In genomic region chr15:51917493-51917892, GRCh38 we compare ENCODE assay signal across 8 cellular contexts. TPM values are rescaled to one million over a fixed set of nuclear protein-coding genes. Genes with fewer than 3 reads are reported as not detected.
A peak's percentile ranks its signal among the peaks of the same experiment; 100 is the strongest.
DNase-seq lines count a peak whose midpoint lies in the region; ATAC-seq and TF ChIP-seq lines count a peak whose summit lies in the region.

No MANE protein-coding gene starts in this region.

- H3K14ac ChIP-seq in trophoblast cell (ENCODE audit: low read length) = no peak overlapping the region

- H4K91ac ChIP-seq in trophoblast cell (ENCODE audit: low read depth, low read length) = no peak overlapping the region

- no peaks in the 10 kb centered on the region for H4K20me1 ChIP-seq in PC-3 (ENCODE audit: low read length)

- H3K79me1 ChIP-seq in trophoblast cell (ENCODE audit: low read length) = peaks cover 2% of the 10 kb centered on the region

- H3K9me2 ChIP-seq in PC-3 (replicated peaks; ENCODE audit: low read length) = no peaks in the 10 kb centered on the region

- H4K8ac ChIP-seq in trophoblast cell (ENCODE audit: low read depth, low read length) = no peak overlapping the region

- H3K9me3 ChIP-seq in PC-3 (ENCODE audit: low read length) (no peaks in the 10 kb centered on the region), trophoblast cell (ENCODE audit: insufficient read depth, low read depth, low read length) (no peaks in the 10 kb centered on the region)

- H3K4me2 ChIP-seq in PC-3 (ENCODE audit: low read length) = no peak overlapping the region
- no peak overlapping the region for H3K4me2 ChIP-seq in trophoblast cell (ENCODE audit: low read length)

- H3K18ac ChIP-seq in trophoblast cell (ENCODE audit: low read length) = no peak overlapping the region

- H3K27ac ChIP-seq in PC-3 (ENCODE audit: low read length) = no peak overlapping the region
- no peak overlapping the region for H3K27ac ChIP-seq in trophoblast cell (ENCODE audit: low read depth, low read length)

- H3K9ac ChIP-seq in PC-3 (ENCODE audit: low read length) (no peak overlapping the region), trophoblast cell (ENCODE audit: low read length) (no peak overlapping the region)

- H3K27me3 ChIP-seq in PC-3 (ENCODE audit: low read length) (no peaks in the 10 kb centered on the region), trophoblast cell (ENCODE audit: insufficient read depth, low read length) (no peaks in the 10 kb centered on the region)

- H3K4ac ChIP-seq in trophoblast cell (ENCODE audit: low read depth, low read length) = no peak overlapping the region

- H3K79me2 ChIP-seq in PC-3 (ENCODE audit: low read length) (no peaks in the 10 kb centered on the region), trophoblast cell (ENCODE audit: control insufficient read depth, insufficient read depth, low read length, poor library complexity) (no peaks in the 10 kb centered on the region)

- no peaks in the 10 kb centered on the region for H3F3A ChIP-seq in PC-3 (ENCODE audit: low read length, unreplicated experiment)

- H3K4me1 ChIP-seq in PC-3 (ENCODE audit: insufficient read depth, low read length) = no peaks in the 10 kb centered on the region
- H3K4me1 ChIP-seq in trophoblast cell (ENCODE audit: control insufficient read depth in 1 of 2, insufficient read depth in 2 of 2, low read length in 2 of 2) = no peaks in the 10 kb centered on the region

- no peak overlapping the region for H2BK5ac ChIP-seq in trophoblast cell (ENCODE audit: low read depth, low read length, poor library complexity)

- H3K4me3 ChIP-seq in AG10803 (ENCODE audit: low read length) (no peak overlapping the region), PC-3 (ENCODE audit: low read length) (no peak overlapping the region), fibroblast of mammary gland (ENCODE audit: control insufficient read depth, low read depth, low read length) (no peak overlapping the region), trophoblast cell (ENCODE audit: low read depth, low read length) (no peak overlapping the region)

- H2BK120ac ChIP-seq in trophoblast cell (ENCODE audit: insufficient read depth, low read length, poor library complexity) = no peak overlapping the region

- TF ChIP-seq CTCF in AG10803 (conservative IDR thresholded peaks at IDR 0.05; ENCODE audit: low read length) (peak; percentile 30; the same call in 1 of the 2 replicates), GM12873 (IDR thresholded peaks at IDR 0.05; ENCODE audit: insufficient read depth, low read depth, low read length, missing control alignments) (peak; percentile 41), PC-3 (conservative IDR thresholded peaks at IDR 0.05; ENCODE audit: low read depth, low read length) (peak; percentile 76), fibroblast of mammary gland (conservative IDR thresholded peaks at IDR 0.05; ENCODE audit: control insufficient read depth, insufficient read depth, low read depth, low read length) (peak; percentile 42)

- no peak overlapping the region for H2AFZ ChIP-seq in PC-3 (ENCODE audit: low read length)
- no peak overlapping the region for H2AFZ ChIP-seq in trophoblast cell (ENCODE audit: insufficient read depth, low read length, poor library complexity)

- no peak overlapping the region for H2BK12ac ChIP-seq in trophoblast cell (ENCODE audit: low read length)

- H3K36me3 ChIP-seq in PC-3 (ENCODE audit: low read depth, low read length) = peaks cover 9% of the 10 kb centered on the region
- H3K36me3 ChIP-seq in trophoblast cell (ENCODE audit: control insufficient read depth in 1 of 2, insufficient read depth in 2 of 2, low read length in 2 of 2) = peaks cover 19 to 22% of the 10 kb centered on the region in 2 experiments

- POLR2A ChIA-PET in PC-3 (lab: Charles Lee; ENCODE audit: unreplicated experiment) = no interaction called here

- DNase-seq in AG10803 (ENCODE audit: low read depth) (no peak), PC-3 (peak; percentile 75), fibroblast of mammary gland (ENCODE audit: low read depth) (peak; percentile 43), trophoblast cell (no peak), kidney glomerular epithelial cell (lab: John Stamatoyannopoulos, UW) (no peak)

- no TSS peak for BruUV-seq in PC-3 (replicated peaks; lab: Mats Ljungman, UMichigan)

- intact Hi-C loops in PC-3 (cut with micrococcal nuclease) = no loop called here

- no peak overlapping the region for H4K12ac ChIP-seq in trophoblast cell (ENCODE audit: low read depth, low read length)

- ATAC-seq in PC-3 (peak; percentile 86), HG03342 (IDR thresholded peaks at IDR 0.05; ENCODE audit: unreplicated experiment) (no peak), GM19452 (IDR thresholded peaks at IDR 0.05; ENCODE audit: unreplicated experiment) (no peak)

- H3K23ac ChIP-seq in trophoblast cell (ENCODE audit: low read length) = no peak overlapping the region

- CTCF ChIA-PET in PC-3 (lab: Charles Lee) = interaction anchor here (0.7 to 1.1 kb wide), 3 partner anchors 22 to 140 kb away, joined by 3 to 5 read pairs (median 3); no protein-coding TSS in a partner anchor

- no peak overlapping the region for H2AK5ac ChIP-seq in trophoblast cell (ENCODE audit: low read length)

- no CpG with 5 or more reads among the region's 2 CpGs for WGBS in trophoblast cell (ENCODE audit: extremely low coverage, insufficient coverage, insufficient read length)

RNA-seq across cellular contexts. Expression of gene LEO1, which starts 54.1 kb away (rescaled TPM):
- total RNA-seq in PC-3 (2014; rRNA removed) = 24.1 and 32.4 TPM in 2 replicates
- polyA plus RNA-seq in trophoblast cell (2013) = 18.0 and 19.2 TPM in 2 replicates

Comparison
In these comparisons a context has a peak if more than half of its experiments do, and no peak if none do; other contexts are left out.
1. DNase-seq: peak in PC-3 (single experiment) and fibroblast of mammary gland (single experiment); none in AG10803 (single experiment), trophoblast cell (0 of 2) and kidney glomerular epithelial cell (single experiment).
2. Peak in every context shown above with its lines, with median percentiles within 50 percentile points of each other: CTCF ChIP-seq.